ENCODE assay signal across 1 cellular context in genomic region chr5:36874465-36874864, GRCh38.
A peak's percentile ranks its signal among the peaks of the same experiment; 100 is the strongest.
TF ChIP-seq lines count a peak whose summit lies in the region.

No MANE protein-coding gene starts in this region.

TF ChIP-seq in HEK293, 187 proteins besides CTCF, POLR2A, EP300 and RAD21 (continued from another document):
- TF ChIP-seq, protein P1, sequence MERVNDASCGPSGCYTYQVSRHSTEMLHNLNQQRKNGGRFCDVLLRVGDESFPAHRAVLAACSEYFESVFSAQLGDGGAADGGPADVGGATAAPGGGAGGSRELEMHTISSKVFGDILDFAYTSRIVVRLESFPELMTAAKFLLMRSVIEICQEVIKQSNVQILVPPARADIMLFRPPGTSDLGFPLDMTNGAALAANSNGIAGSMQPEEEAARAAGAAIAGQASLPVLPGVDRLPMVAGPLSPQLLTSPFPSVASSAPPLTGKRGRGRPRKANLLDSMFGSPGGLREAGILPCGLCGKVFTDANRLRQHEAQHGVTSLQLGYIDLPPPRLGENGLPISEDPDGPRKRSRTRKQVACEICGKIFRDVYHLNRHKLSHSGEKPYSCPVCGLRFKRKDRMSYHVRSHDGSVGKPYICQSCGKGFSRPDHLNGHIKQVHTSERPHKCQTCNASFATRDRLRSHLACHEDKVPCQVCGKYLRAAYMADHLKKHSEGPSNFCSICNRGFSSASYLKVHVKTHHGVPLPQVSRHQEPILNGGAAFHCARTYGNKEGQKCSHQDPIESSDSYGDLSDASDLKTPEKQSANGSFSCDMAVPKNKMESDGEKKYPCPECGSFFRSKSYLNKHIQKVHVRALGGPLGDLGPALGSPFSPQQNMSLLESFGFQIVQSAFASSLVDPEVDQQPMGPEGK (tag by site-specific recombination; IDR thresholded peaks at IDR 0.05), result no peak
- TF ChIP-seq ZNF561 (tag by site-specific recombination; IDR thresholded peaks at IDR 0.05; ENCODE audit: borderline replicate concordance), result 0 out of 2 replicates have a peak, but pooled peaks have one; percentile 22
- TF ChIP-seq ZBTB48 (tag by site-specific recombination; IDR thresholded peaks at IDR 0.05), result no peak
- no peak for TF ChIP-seq ZBTB20 (tag by site-specific recombination; IDR thresholded peaks at IDR 0.05)
- TF ChIP-seq IKZF3 (tag by site-specific recombination; IDR thresholded peaks at IDR 0.05), result no peak
- TF ChIP-seq ZNF521 (tag by site-specific recombination; IDR thresholded peaks at IDR 0.05), result no peak
- TF ChIP-seq FEZF1 (tag by site-specific recombination; IDR thresholded peaks at IDR 0.05), result peak; percentile 72
- 0 out of 2 replicates have a peak, but pooled peaks have one; percentile 35 for TF ChIP-seq SCRT1 (tag by site-specific recombination; IDR thresholded peaks at IDR 0.05; ENCODE audit: borderline replicate concordance)
- peak; percentile 16; the same call in 1 of the 2 replicates for TF ChIP-seq ZXDB (tag by site-specific recombination; IDR thresholded peaks at IDR 0.05)
- TF ChIP-seq ZNF600 (tag by site-specific recombination; IDR thresholded peaks at IDR 0.05), result no peak
- TF ChIP-seq ZNF704 (tag by site-specific recombination; IDR thresholded peaks at IDR 0.05), result no peak
- TF ChIP-seq ZNF660 (tag by site-specific recombination; IDR thresholded peaks at IDR 0.05), result no peak
- TF ChIP-seq GLI4 (tag by site-specific recombination; IDR thresholded peaks at IDR 0.05), result no peak
- no peak for TF ChIP-seq ZNF341 (tag by site-specific recombination; IDR thresholded peaks at IDR 0.05; ENCODE audit: low read depth)
- 0 out of 2 replicates have a peak, but pooled peaks have one; percentile 28 for TF ChIP-seq ZNF664 (tag by site-specific recombination; IDR thresholded peaks at IDR 0.05)
- TF ChIP-seq, protein P2, sequence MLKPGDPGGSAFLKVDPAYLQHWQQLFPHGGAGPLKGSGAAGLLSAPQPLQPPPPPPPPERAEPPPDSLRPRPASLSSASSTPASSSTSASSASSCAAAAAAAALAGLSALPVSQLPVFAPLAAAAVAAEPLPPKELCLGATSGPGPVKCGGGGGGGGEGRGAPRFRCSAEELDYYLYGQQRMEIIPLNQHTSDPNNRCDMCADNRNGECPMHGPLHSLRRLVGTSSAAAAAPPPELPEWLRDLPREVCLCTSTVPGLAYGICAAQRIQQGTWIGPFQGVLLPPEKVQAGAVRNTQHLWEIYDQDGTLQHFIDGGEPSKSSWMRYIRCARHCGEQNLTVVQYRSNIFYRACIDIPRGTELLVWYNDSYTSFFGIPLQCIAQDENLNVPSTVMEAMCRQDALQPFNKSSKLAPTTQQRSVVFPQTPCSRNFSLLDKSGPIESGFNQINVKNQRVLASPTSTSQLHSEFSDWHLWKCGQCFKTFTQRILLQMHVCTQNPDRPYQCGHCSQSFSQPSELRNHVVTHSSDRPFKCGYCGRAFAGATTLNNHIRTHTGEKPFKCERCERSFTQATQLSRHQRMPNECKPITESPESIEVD (tag by site-specific recombination; IDR thresholded peaks at IDR 0.05), result peak; percentile 89
- TF ChIP-seq OSR2 (tag by site-specific recombination; IDR thresholded peaks at IDR 0.05), result peak; percentile 27; the same call in 1 of the 2 replicates
- no peak for TF ChIP-seq TCF7L2 (IDR thresholded peaks at IDR 0.05; ENCODE audit: borderline replicate concordance, low read depth, low read length)
- no peak for TF ChIP-seq ZSCAN16 (tag by site-specific recombination; IDR thresholded peaks at IDR 0.05)
- TF ChIP-seq ZNF514 (tag by site-specific recombination; IDR thresholded peaks at IDR 0.05), result no peak
- no peak for TF ChIP-seq ZNF623 (tag by site-specific recombination; IDR thresholded peaks at IDR 0.05)
